ENCODE assay signal across 9 cellular contexts in the genomic region with DNA sequence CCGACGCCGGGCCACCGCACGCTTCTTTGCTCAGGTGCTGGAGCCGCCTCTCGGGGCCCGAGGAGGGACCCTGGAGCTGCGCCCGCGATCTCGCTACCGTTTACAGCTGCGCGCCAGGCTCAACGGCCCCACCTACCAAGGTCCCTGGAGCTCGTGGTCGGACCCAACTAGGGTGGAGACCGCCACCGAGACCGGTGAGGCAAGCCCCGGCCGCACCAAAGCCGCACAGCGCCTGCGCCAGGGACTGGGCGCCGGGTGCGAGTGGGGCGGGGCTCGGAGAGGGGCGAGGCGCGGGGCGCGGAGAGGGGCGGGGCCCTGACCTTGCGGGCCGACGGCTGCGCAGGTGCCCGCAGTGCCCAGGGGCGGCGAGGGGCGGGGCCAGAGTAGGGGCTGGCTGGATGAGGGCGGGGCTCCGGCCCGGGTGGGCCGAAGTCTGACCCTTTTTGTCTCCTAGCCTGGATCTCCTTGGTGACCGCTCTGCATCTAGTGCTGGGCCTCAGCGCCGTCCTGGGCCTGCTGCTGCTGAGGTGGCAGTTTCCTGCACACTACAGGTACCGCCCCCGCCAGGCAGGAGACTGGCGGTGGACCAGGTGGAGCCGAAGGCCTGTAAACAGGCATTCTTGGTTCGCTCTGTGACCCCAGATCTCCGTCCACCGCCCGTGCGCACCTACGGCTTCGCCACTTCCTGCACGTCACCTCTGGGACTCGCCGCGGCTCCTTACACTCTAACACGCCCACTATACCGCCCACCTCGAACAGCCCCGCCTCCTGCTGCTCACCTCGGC. TPM values are rescaled to one million over a fixed set of nuclear protein-coding genes. Genes with fewer than 3 reads are reported as not detected.
A peak's percentile ranks its signal among the peaks of the same experiment; 100 is the strongest.
DNase-seq lines count a peak whose midpoint lies in the region; ATAC-seq, FAIRE-seq and TF ChIP-seq lines count a peak whose summit lies in the region.
"Had no signal": no experiment of that assay in that cellular context is flagged by ENCODE, and none has a peak within 500 bp of the region (broad histone marks: within the 10 kb centered on the region; RNA-seq: fewer than 3 reads in every experiment).

No MANE protein-coding gene starts in this region.

- H3K27me3 Mint-ChIP-seq in glutamatergic neuron (ENCODE audit: unreplicated experiment) = peaks cover 3% of the 10 kb centered on the region

- ATAC-seq in activated naive CD4-positive, alpha-beta T cell treated with anti-CD3 and anti-CD28 coated beads, Interleukin-2, amount 50 U/mL, for 72 hours = peak; percentile 85 to 91
- no peak for ATAC-seq in GM21381 (IDR thresholded peaks at IDR 0.05; ENCODE audit: unreplicated experiment)

- H3K27ac Mint-ChIP-seq in activated naive CD4-positive, alpha-beta T cell treated with anti-CD3 and anti-CD28 coated beads, Interleukin-2, amount 50 U/mL, for 72 hours = peak overlapping the region in 1 of 2 donors; percentile 81
- H3K27ac Mint-ChIP-seq in glutamatergic neuron (ENCODE audit: unreplicated experiment) = peak overlapping the region; percentile 92

- peak overlapping the region; percentile 82 for H3K4me3 Mint-ChIP-seq in glutamatergic neuron (ENCODE audit: unreplicated experiment)

- FAIRE-seq in urothelium cell line (lab: Jason Lieb, UNC) = peak; percentile 96

- H3K4me2 ChIP-seq in OCI-LY7 (ENCODE audit: low read length) = peak overlapping the region; percentile 72

- no peaks in the 10 kb centered on the region for H3K9me3 Mint-ChIP-seq in activated naive CD4-positive, alpha-beta T cell treated with anti-CD3 and anti-CD28 coated beads, Interleukin-2, amount 50 U/mL, for 72 hours
- peaks cover 7% of the 10 kb centered on the region for H3K9me3 Mint-ChIP-seq in glutamatergic neuron (ENCODE audit: unreplicated experiment)

- H3K27me3 ChIP-seq in neuron (ENCODE audit: insufficient read depth, low read length) = peaks cover 25% of the 10 kb centered on the region

- peak overlapping the region; percentile 49 for H3K27ac ChIP-seq in OCI-LY7 (ENCODE audit: low read depth, low read length, poor library complexity, severe bottlenecking)
- H3K27ac ChIP-seq: SK-N-MC had no signal

- H3K4me1 ChIP-seq in OCI-LY7 (ENCODE audit: insufficient read depth, low read length, poor library complexity, severe bottlenecking) (peaks cover 16% of the 10 kb centered on the region), neuron (ENCODE audit: insufficient read depth, low read length) (peaks cover 11% of the 10 kb centered on the region)

- H3K79me2 ChIP-seq in OCI-LY7 (ENCODE audit: insufficient read depth, low read depth, low read length) = no peaks in the 10 kb centered on the region

- intact Hi-C loops in OCI-LY7 (cut with micrococcal nuclease; ENCODE audit: unreplicated experiment) = no loop called here

- no peaks in the 10 kb centered on the region for H3K36me3 ChIP-seq in OCI-LY7 (ENCODE audit: insufficient read depth, low read length)
- no peaks in the 10 kb centered on the region for H3K36me3 ChIP-seq in neuron (ENCODE audit: insufficient read depth, low read length)

- DNase-seq in DMS153 treated with DMSO at 0.1 percent for 48 hours (lab: John Stamatoyannopoulos, UW; ENCODE audit: unreplicated experiment) (peak; percentile 97), HT1080 (ENCODE audit: low read depth) (peak; percentile 79), OCI-LY7 (ENCODE audit: low spot score) (peak; percentile 74), glutamatergic neuron (peak; percentile 97), urothelium cell line (ENCODE audit: low spot score) (peak; percentile 100)
- DNase-seq in activated naive CD4-positive, alpha-beta T cell treated with anti-CD3 and anti-CD28 coated beads, Interleukin-2, amount 50 U/mL, for 72 hours (ENCODE audit: low spot score in 2 of 2) = peak; percentile 60 to 62

- no peaks in the 10 kb centered on the region for H3K9me3 ChIP-seq in OCI-LY7 (ENCODE audit: low read length)
- H3K9me3 ChIP-seq in neuron (ENCODE audit: low read length) = no peaks in the 10 kb centered on the region

- TF ChIP-seq CTCF in OCI-LY7 (conservative IDR thresholded peaks at IDR 0.05; ENCODE audit: low read length) (no peak), glutamatergic neuron (IDR thresholded peaks at IDR 0.05; ENCODE audit: partially characterized antibody, unreplicated experiment) (peak; percentile 12)

- H3K9me2 ChIP-seq in OCI-LY7 (ENCODE audit: insufficient read depth, low read length) = no peaks in the 10 kb centered on the region

- H3K36me3 Mint-ChIP-seq in activated naive CD4-positive, alpha-beta T cell treated with anti-CD3 and anti-CD28 coated beads, Interleukin-2, amount 50 U/mL, for 72 hours = no peaks in the 10 kb centered on the region
- no peaks in the 10 kb centered on the region for H3K36me3 Mint-ChIP-seq in glutamatergic neuron (ENCODE audit: unreplicated experiment)

- H3K4me3 ChIP-seq in OCI-LY7 (ENCODE audit: low read depth, low read length, poor library complexity, severe bottlenecking) = peak overlapping the region; percentile 64
- H3K4me3 ChIP-seq in neuron (ENCODE audit: low read length) = peak overlapping the region; percentile 45
- H3K4me3 ChIP-seq: SK-N-MC had no signal

- BruUV-seq in OCI-LY7 (replicated peaks; lab: Mats Ljungman, UMichigan) = no TSS peak

- no peaks in the 10 kb centered on the region for H4K20me1 ChIP-seq in OCI-LY7 (ENCODE audit: insufficient read depth, low read length)

- POLR2A ChIA-PET in OCI-LY7 (lab: Charles Lee) = no interaction called here

- H3K4me1 Mint-ChIP-seq in glutamatergic neuron (ENCODE audit: low read depth, unreplicated experiment) = peaks cover 16% of the 10 kb centered on the region

- peak overlapping the region; percentile 66 for H2AFZ ChIP-seq in OCI-LY7 (ENCODE audit: low read length)
- H2AFZ ChIP-seq in neuron (ENCODE audit: low read depth, low read length) = peak overlapping the region; percentile 95

- CTCF ChIA-PET in OCI-LY7 (lab: Charles Lee; ENCODE audit: unreplicated experiment) = no interaction called here

RNA-seq across cellular contexts. Expression of a gene that starts 9.8 kb away (rescaled TPM):
- 564 and 669 TPM in 2 replicates for total RNA-seq in HT1080 (2014; rRNA removed; shearing (Covaris generic))
- 259 and 292 TPM in 2 replicates for polyA plus RNA-seq in HT1080 (2015; cell fraction: cytosol; rRNA removed)
- 314 TPM in 2 replicates for polyA plus RNA-seq in HT1080 (2015; cell fraction: nucleus; rRNA removed)
- 153 and 174 TPM in 2 replicates for total RNA-seq in OCI-LY7 (2014; rRNA removed; shearing (Covaris generic))
- 209 and 223 TPM in 2 replicates for total RNA-seq in OCI-LY7 (2022)
- 100 to 1,000 TPM; 127 to 328 TPM for total RNA-seq in activated naive CD4-positive, alpha-beta T cell treated with anti-CD3 and anti-CD28 coated beads, Interleukin-2, amount 50 U/mL, for 72 hours
- 22.5 TPM for total RNA-seq in glutamatergic neuron (ENCODE audit: unreplicated experiment)

RNA-seq across cellular contexts. Expression of a gene that starts 11.4 kb away (rescaled TPM):
- total RNA-seq in HT1080 (2014; rRNA removed; shearing (Covaris generic)) = not detected in 2 replicates
- polyA plus RNA-seq in HT1080 (2015; cell fraction: cytosol; rRNA removed) = not detected in 2 replicates
- polyA plus RNA-seq in HT1080 (2015; cell fraction: nucleus; rRNA removed) = not detected in 2 replicates
- total RNA-seq in OCI-LY7 (2014; rRNA removed; shearing (Covaris generic)) = not detected in 2 replicates
- total RNA-seq in OCI-LY7 (2022) (not detected in 2 replicates), glutamatergic neuron (ENCODE audit: unreplicated experiment) (not detected)
- total RNA-seq in activated naive CD4-positive, alpha-beta T cell treated with anti-CD3 and anti-CD28 coated beads, Interleukin-2, amount 50 U/mL, for 72 hours = not detected

RNA-seq across cellular contexts. Expression of a gene that starts 18.8 kb away (rescaled TPM):
- 163 and 212 TPM in 2 replicates for total RNA-seq in HT1080 (2014; rRNA removed; shearing (Covaris generic))
- 156 and 175 TPM in 2 replicates for polyA plus RNA-seq in HT1080 (2015; cell fraction: cytosol; rRNA removed)
- 161 and 163 TPM in 2 replicates for polyA plus RNA-seq in HT1080 (2015; cell fraction: nucleus; rRNA removed)
- 24.4 and 35.9 TPM in 2 replicates for total RNA-seq in OCI-LY7 (2014; rRNA removed; shearing (Covaris generic))
- total RNA-seq in OCI-LY7 (2022) = 38.2 and 43.9 TPM in 2 replicates
- total RNA-seq in activated naive CD4-positive, alpha-beta T cell treated with anti-CD3 and anti-CD28 coated beads, Interleukin-2, amount 50 U/mL, for 72 hours = 10 to 100 TPM; 53.2 to 61.0 TPM
- total RNA-seq in glutamatergic neuron (ENCODE audit: unreplicated experiment) = 18.7 TPM

RNA-seq across cellular contexts. Expression of a gene that starts 40.6 kb away (rescaled TPM):
- total RNA-seq in HT1080 (2014; rRNA removed; shearing (Covaris generic)) = 61.9 and 73.9 TPM in 2 replicates
- polyA plus RNA-seq in HT1080 (2015; cell fraction: cytosol; rRNA removed) = 54.9 and 58.7 TPM in 2 replicates
- polyA plus RNA-seq in HT1080 (2015; cell fraction: nucleus; rRNA removed) = 58.1 and 60.2 TPM in 2 replicates
- total RNA-seq in OCI-LY7 (2014; rRNA removed; shearing (Covaris generic)) = 37.6 and 38.8 TPM in 2 replicates
- total RNA-seq in OCI-LY7 (2022) (37.8 and 38.4 TPM in 2 replicates), glutamatergic neuron (ENCODE audit: unreplicated experiment) (39.1 TPM)
- total RNA-seq in activated naive CD4-positive, alpha-beta T cell treated with anti-CD3 and anti-CD28 coated beads, Interleukin-2, amount 50 U/mL, for 72 hours = 10 to 100 TPM; 32.8 to 53.9 TPM

RNA-seq across cellular contexts. Expression of a gene that starts 40.7 kb away (rescaled TPM):
- total RNA-seq in HT1080 (2014; rRNA removed; shearing (Covaris generic)) = 11.7 and 14.7 TPM in 2 replicates
- 7.7 and 8.6 TPM in 2 replicates for polyA plus RNA-seq in HT1080 (2015; cell fraction: cytosol; rRNA removed)
- 38.6 and 40.5 TPM in 2 replicates for polyA plus RNA-seq in HT1080 (2015; cell fraction: nucleus; rRNA removed)
- 25.2 and 33.7 TPM in 2 replicates for total RNA-seq in OCI-LY7 (2014; rRNA removed; shearing (Covaris generic))
- total RNA-seq in OCI-LY7 (2022) = 79.4 and 79.8 TPM in 2 replicates
- total RNA-seq in activated naive CD4-positive, alpha-beta T cell treated with anti-CD3 and anti-CD28 coated beads, Interleukin-2, amount 50 U/mL, for 72 hours = 10 to 100 TPM; 52.1 to 52.2 TPM
- 85.3 TPM for total RNA-seq in glutamatergic neuron (ENCODE audit: unreplicated experiment)
